ENCODE assay signal across 14 cellular contexts in genomic region chr7:73635428-73636200, GRCh38. TPM values are rescaled to one million over a fixed set of nuclear protein-coding genes. Genes with fewer than 3 reads are reported as not detected.
"Had no signal": no experiment of that assay in that cellular context is flagged by ENCODE, and none has a peak within 500 bp of the region (broad histone marks: within the 10 kb centered on the region; RNA-seq: fewer than 3 reads in every experiment).

No MANE protein-coding gene starts in this region.

- H3K27me3 ChIP-seq: body of pancreas had no signal

- H3K4me1 ChIP-seq: colonic mucosa, left ventricle myocardium inferior, spleen, upper lobe of right lung had no signal

- H3K4me3 ChIP-seq: body of pancreas, colonic mucosa, esophagus muscularis mucosa, left ventricle myocardium inferior, spleen, thoracic aorta, upper lobe of right lung had no signal

- H3K36me3 ChIP-seq: colonic mucosa, esophagus muscularis mucosa, left ventricle myocardium inferior, spleen, thoracic aorta, upper lobe of right lung had no signal

- DNase-seq: activated CD4-positive, alpha-beta T cell treated with anti-CD3 and anti-CD28 coated beads, Interleukin-2, amount 50 U/mL, for 1 hour; activated CD8-positive, alpha-beta memory T cell treated with anti-CD3 and anti-CD28 coated beads for 24 hours; activated gamma-delta T cell treated with Interleukin-2 at 50 U/mL for 16 hours; central memory CD4-positive, alpha-beta T cell; colonic mucosa; left ventricle myocardium inferior; nephron progenitor cell; spleen had no signal

- H3K27ac ChIP-seq: colonic mucosa, esophagus muscularis mucosa, left ventricle myocardium inferior, spleen, thoracic aorta, upper lobe of right lung had no signal

- H3K9me3 ChIP-seq: body of pancreas, colonic mucosa, esophagus muscularis mucosa, left ventricle myocardium inferior, thoracic aorta, upper lobe of right lung had no signal

- ATAC-seq: sciatic nerve had no signal

RNA-seq across cellular contexts. Expression of gene MLXIPL, which starts 11.3 kb away (rescaled TPM):
- total RNA-seq: pulmonary artery endothelial cell had no signal
